ENCODE assay signal across 8 cellular contexts in genomic region chr3:108153451-108153981, GRCh38.
DNase-seq lines count a peak whose midpoint lies in the region; ATAC-seq and TF ChIP-seq lines count a peak whose summit lies in the region.

No MANE protein-coding gene starts in this region.

- H3K36me3 Mint-ChIP-seq in activated CD4-positive, alpha-beta T cell treated with anti-CD3 and anti-CD28 coated beads, Interleukin-2, amount 10 ng/mL, durations not matched to agents 24 days and 14 days (ENCODE audit: low read depth), result no peaks in the 10 kb centered on the region

- intact Hi-C loops in activated CD4-positive, alpha-beta T cell treated with anti-CD3 and anti-CD28 coated beads, Interleukin-2, amount 10 ng/mL, durations not matched to agents 24 days and 14 days (cut with micrococcal nuclease), result loop anchor here (1.0 to 5.0 kb wide), 3 partner anchors 253 to 404 kb away; no protein-coding TSS in a partner anchor
- intact Hi-C loops in esophagus squamous epithelium (cut with DNase I), result no loop called here

- H3K27ac Mint-ChIP-seq in activated CD4-positive, alpha-beta T cell treated with anti-CD3 and anti-CD28 coated beads, Interleukin-2, amount 10 ng/mL, durations not matched to agents 24 days and 14 days, result no peak overlapping the region

- no peaks in the 10 kb centered on the region for H3K9me3 ChIP-seq in esophagus squamous epithelium

- peaks cover 18% of the 10 kb centered on the region for H3K4me1 Mint-ChIP-seq in activated CD4-positive, alpha-beta T cell treated with anti-CD3 and anti-CD28 coated beads, Interleukin-2, amount 10 ng/mL, durations not matched to agents 24 days and 14 days

- H3K4me3 ChIP-seq in esophagus squamous epithelium, result no peak overlapping the region

- no peak for TF ChIP-seq POLR2A in esophagus squamous epithelium (IDR thresholded peaks at IDR 0.05)

- WGBS in esophagus squamous epithelium, 2 donors, result 84 to 89% methylated on average over 6 to 7 of the region's 7 CpGs

- H3K27me3 Mint-ChIP-seq in activated CD4-positive, alpha-beta T cell treated with anti-CD3 and anti-CD28 coated beads, Interleukin-2, amount 10 ng/mL, durations not matched to agents 24 days and 14 days, result no peaks in the 10 kb centered on the region

- no peaks in the 10 kb centered on the region for H3K36me3 ChIP-seq in esophagus squamous epithelium

- no peak overlapping the region for H3K4me3 Mint-ChIP-seq in activated CD4-positive, alpha-beta T cell treated with anti-CD3 and anti-CD28 coated beads, Interleukin-2, amount 10 ng/mL, durations not matched to agents 24 days and 14 days

- no peaks in the 10 kb centered on the region for H3K4me1 ChIP-seq in esophagus squamous epithelium

- DNase-seq in Caki2 (ENCODE audit: low read depth) (peak; percentile 35), NCI-H1105 (lab: John Stamatoyannopoulos, UW) (peak; percentile 30), esophagus squamous epithelium (lab: John Stamatoyannopoulos, UW) (no peak), Ammon's horn (ENCODE audit: low spot score) (no peak), caudate nucleus (lab: John Stamatoyannopoulos, UW) (no peak)
- DNase-seq in activated CD4-positive, alpha-beta T cell treated with anti-CD3 and anti-CD28 coated beads, Interleukin-2, amount 10 ng/mL, durations not matched to agents 24 days and 14 days, result peak; percentile 86
- peak; percentile 35 for DNase-seq in stimulated activated CD4-positive, alpha-beta T cell treated with anti-CD3 and anti-CD28 coated beads, Interleukin-12 subunit alpha, Interleukin-12 subunit beta, amount 100 ng/mL, for 4 hours

- no peaks in the 10 kb centered on the region for H3K9me3 Mint-ChIP-seq in activated CD4-positive, alpha-beta T cell treated with anti-CD3 and anti-CD28 coated beads, Interleukin-2, amount 10 ng/mL, durations not matched to agents 24 days and 14 days

- in situ Hi-C loops in Caki2 (cut with HindIII; ENCODE audit: low pct_unique_long_range_greater_than_20kb, low sequenced_read_pairs), result no loop called here

- no peak overlapping the region for H3K27ac ChIP-seq in esophagus squamous epithelium
- no peak overlapping the region for H3K27ac ChIP-seq in caudate nucleus (ENCODE audit: low read depth, low read length)

- no peaks in the 10 kb centered on the region for H3K27me3 ChIP-seq in esophagus squamous epithelium

- peak; percentile 54 for ATAC-seq in GM21390 (IDR thresholded peaks at IDR 0.05; ENCODE audit: unreplicated experiment)

- peak in 4 of 6 experiments; percentile 12 to 48 (median 30) for TF ChIP-seq CTCF in esophagus squamous epithelium (IDR thresholded peaks at IDR 0.05)

Comparison
In these comparisons a context has a peak if more than half of its experiments do, and no peak if none do; other contexts are left out.
1. DNase-seq: peak in Caki2 (single experiment), NCI-H1105 (single experiment), activated CD4-positive, alpha-beta T cell treated with anti-CD3 and anti-CD28 coated beads, Interleukin-2, amount 10 ng/mL, durations not matched to agents 24 days and 14 days (single experiment) and stimulated activated CD4-positive, alpha-beta T cell treated with anti-CD3 and anti-CD28 coated beads, Interleukin-12 subunit alpha, Interleukin-12 subunit beta, amount 100 ng/mL, for 4 hours (single experiment); none in esophagus squamous epithelium (single experiment), Ammon's horn (single experiment) and caudate nucleus (0 of 61).